ENCODE assay signal across 17 cellular contexts in genomic region chr6:45044086-45044485, GRCh38.
"Had no signal": no experiment of that assay in that cellular context is flagged by ENCODE, and none has a peak within 500 bp of the region (broad histone marks: within the 10 kb centered on the region; RNA-seq: fewer than 3 reads in every experiment).

No MANE protein-coding gene starts in this region.

- H3K4me1 ChIP-seq: ascending aorta, vagina had no signal

- H3K9me3 ChIP-seq: ascending aorta, tibial nerve, vagina had no signal

- FAIRE-seq: endometrium, keratinocyte, TTC549 had no signal

- H3K36me3 ChIP-seq: ascending aorta, tibial nerve, vagina had no signal

- H3K27me3 ChIP-seq: ascending aorta, tibial nerve, vagina had no signal

- H3K27ac ChIP-seq: ascending aorta, tibial nerve, vagina had no signal

- ATAC-seq: activated CD4-positive, CD25-positive, alpha-beta regulatory T cell treated with anti-CD3 and anti-CD28 coated beads, Interleukin-2, amount 50 U/mL, for 24 hours; natural killer cell had no signal

- DNase-seq: activated CD4-positive, alpha-beta T cell treated with anti-CD3 and anti-CD28 coated beads, Interleukin-2, amount 50 U/mL, for 1 hour; activated naive CD4-positive, alpha-beta T cell treated with Interleukin-2 at 50 U/mL for 16 hours; hippocampal formation; mesendoderm; natural killer cell; posterior cingulate gyrus; stimulated activated CD4-positive, alpha-beta T cell treated with anti-CD3 and anti-CD28 coated beads, Interleukin-15, amount 100 ng/mL, for 24 hours; stimulated activated CD4-positive, alpha-beta T cell treated with anti-CD3 and anti-CD28 coated beads, Interleukin-4, amount 100 ng/mL, for 24 hours; stimulated activated naive CD4-positive, alpha-beta T cell; T-helper 2 cell had no signal

- H3K4me3 ChIP-seq: ascending aorta, tibial nerve, vagina had no signal
